In the genomic region with DNA sequence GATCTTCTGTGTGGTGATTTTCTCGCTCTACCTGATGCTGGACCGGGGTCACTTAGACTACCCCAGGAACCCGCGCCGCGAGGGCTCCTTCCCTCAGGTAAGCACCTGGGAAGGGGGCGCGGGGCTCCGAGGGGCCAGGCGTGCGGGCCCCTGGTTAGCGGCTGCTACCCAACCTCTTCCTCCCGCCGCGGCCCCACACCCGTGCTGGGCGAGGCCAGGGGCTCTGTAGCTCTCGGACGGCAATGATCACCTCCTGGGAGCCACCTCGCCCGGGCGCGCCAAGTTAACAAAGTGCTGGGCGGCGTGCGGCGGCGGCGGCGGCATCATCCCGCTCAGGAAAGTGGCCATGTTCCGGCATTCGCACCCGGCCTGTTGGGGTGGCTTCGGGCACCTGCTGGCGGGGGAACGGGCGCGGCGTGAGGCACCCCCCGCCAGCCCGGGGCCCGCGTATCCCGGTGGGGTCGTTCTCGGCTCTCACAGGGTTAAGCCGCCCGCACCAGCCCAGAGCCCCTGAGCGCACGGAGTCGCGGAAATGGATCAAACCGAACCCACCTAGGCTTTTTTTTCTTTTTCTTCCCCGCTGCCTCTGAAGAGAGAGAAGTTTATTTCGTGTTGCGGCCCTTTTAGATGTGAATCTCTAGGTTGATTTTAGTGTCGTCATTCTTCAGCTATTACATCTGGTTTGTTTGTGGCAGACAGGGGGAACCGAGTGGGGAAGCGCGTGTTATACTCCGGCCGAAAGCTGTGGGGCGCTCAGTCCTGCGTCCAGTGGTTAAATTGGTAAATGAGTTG, we compare ENCODE assay signal across 1 cellular context.
TF ChIP-seq lines count a peak whose summit lies in the region.

No MANE protein-coding gene starts in this region.

TF ChIP-seq in HEK293, 187 proteins besides CTCF, POLR2A, EP300 and RAD21 (continued from another document and continues in another):
- TF ChIP-seq ZNF561 (tag by site-specific recombination; IDR thresholded peaks at IDR 0.05; ENCODE audit: borderline replicate concordance) (no peak; the same call in 1 of the 2 replicates), ZNF555 (tag by site-specific recombination; conservative IDR thresholded peaks at IDR 0.05) (no peak), ZNF335 (tag by site-specific recombination; conservative IDR thresholded peaks at IDR 0.05) (peak; percentile 70; the same call in 1 of the 2 replicates), SP7 (tag by site-specific recombination; IDR thresholded peaks at IDR 0.05) (no peak), ZFP37 (tag by site-specific recombination; IDR thresholded peaks at IDR 0.05) (peak; percentile 24; the same call in 1 of the 2 replicates), GFI1B (tag by site-specific recombination; IDR thresholded peaks at IDR 0.05) (no peak), ZNF548 (tag by site-specific recombination; IDR thresholded peaks at IDR 0.05) (no peak), REPIN1 (tag by site-specific recombination; IDR thresholded peaks at IDR 0.05; ENCODE audit: low read depth) (no peak), MZF1 (tag by site-specific recombination; IDR thresholded peaks at IDR 0.05; ENCODE audit: borderline replicate concordance) (0 out of 2 replicates have a peak, but pooled peaks have one; percentile 45), ZBTB17 (tag by site-specific recombination; IDR thresholded peaks at IDR 0.05) (peak; percentile 38), ZNF121 (tag by site-specific recombination; IDR thresholded peaks at IDR 0.05) (no peak), ZXDB (tag by site-specific recombination; IDR thresholded peaks at IDR 0.05) (peak; percentile 18; the same call in 1 of the 2 replicates), EGR2 (tag by site-specific recombination; IDR thresholded peaks at IDR 0.05; ENCODE audit: low read depth) (no peak), ZBTB48 (tag by site-specific recombination; IDR thresholded peaks at IDR 0.05) (no peak; the same call in 1 of the 2 replicates), ZNF394 (tag by site-specific recombination; IDR thresholded peaks at IDR 0.05; ENCODE audit: borderline replicate concordance) (0 out of 2 replicates have a peak, but pooled peaks have one; percentile 10), ZNF366 (tag by site-specific recombination; conservative IDR thresholded peaks at IDR 0.05) (no peak; the same call in 1 of the 2 replicates), ZNF610 (tag by site-specific recombination; IDR thresholded peaks at IDR 0.05; ENCODE audit: borderline replicate concordance) (0 out of 2 replicates have a peak, but pooled peaks have one; percentile 44), ZNF132 (tag by site-specific recombination; IDR thresholded peaks at IDR 0.05; ENCODE audit: borderline replicate concordance) (no peak), ZNF341 (tag by site-specific recombination; IDR thresholded peaks at IDR 0.05; ENCODE audit: low read depth) (peak; percentile 29; the same call in 1 of the 2 replicates), ZNF558 (tag by site-specific recombination; IDR thresholded peaks at IDR 0.05) (no peak), ZNF707 (tag by site-specific recombination; IDR thresholded peaks at IDR 0.05) (no peak), ZNF214 (tag by site-specific recombination; IDR thresholded peaks at IDR 0.05; ENCODE audit: borderline replicate concordance) (no peak), ZNF350 (tag by site-specific recombination; IDR thresholded peaks at IDR 0.05) (no peak), ZSCAN23 (tag by site-specific recombination; IDR thresholded peaks at IDR 0.05) (no peak), ZNF777 (tag by site-specific recombination; IDR thresholded peaks at IDR 0.05; ENCODE audit: borderline replicate concordance) (no peak), ZNF521 (tag by site-specific recombination; IDR thresholded peaks at IDR 0.05) (no peak), ZNF654 (tag by site-specific recombination; IDR thresholded peaks at IDR 0.05; ENCODE audit: low read depth) (peak; percentile 37; the same call in 1 of the 2 replicates), ZNF202 (tag by site-specific recombination; IDR thresholded peaks at IDR 0.05; ENCODE audit: borderline replicate concordance) (no peak), KLF8 (tag by site-specific recombination; IDR thresholded peaks at IDR 0.05) (peak; percentile 39; the same call in 1 of the 2 replicates), ZNF514 (tag by site-specific recombination; IDR thresholded peaks at IDR 0.05) (no peak), SCRT1 (tag by site-specific recombination; IDR thresholded peaks at IDR 0.05; ENCODE audit: borderline replicate concordance) (no peak), ZNF768 (tag by site-specific recombination; IDR thresholded peaks at IDR 0.05) (no peak), ZNF837 (tag by site-specific recombination; IDR thresholded peaks at IDR 0.05) (no peak), ZIC2 (tag by site-specific recombination; IDR thresholded peaks at IDR 0.05) (no peak; the same call in none of the 2 replicates), ZNF311 (tag by site-specific recombination; IDR thresholded peaks at IDR 0.05; ENCODE audit: borderline replicate concordance) (no peak), OVOL3 (tag by site-specific recombination; IDR thresholded peaks at IDR 0.05) (no peak), ZNF114 (tag by site-specific recombination; IDR thresholded peaks at IDR 0.05) (no peak), GLIS1 (tag by site-specific recombination; IDR thresholded peaks at IDR 0.05) (peak; percentile 75), GLI4 (tag by site-specific recombination; IDR thresholded peaks at IDR 0.05) (no peak), ZNF324 (tag by site-specific recombination; IDR thresholded peaks at IDR 0.05) (0 out of 2 replicates have a peak, but pooled peaks have one; percentile 13)
- TF ChIP-seq, protein P1, sequence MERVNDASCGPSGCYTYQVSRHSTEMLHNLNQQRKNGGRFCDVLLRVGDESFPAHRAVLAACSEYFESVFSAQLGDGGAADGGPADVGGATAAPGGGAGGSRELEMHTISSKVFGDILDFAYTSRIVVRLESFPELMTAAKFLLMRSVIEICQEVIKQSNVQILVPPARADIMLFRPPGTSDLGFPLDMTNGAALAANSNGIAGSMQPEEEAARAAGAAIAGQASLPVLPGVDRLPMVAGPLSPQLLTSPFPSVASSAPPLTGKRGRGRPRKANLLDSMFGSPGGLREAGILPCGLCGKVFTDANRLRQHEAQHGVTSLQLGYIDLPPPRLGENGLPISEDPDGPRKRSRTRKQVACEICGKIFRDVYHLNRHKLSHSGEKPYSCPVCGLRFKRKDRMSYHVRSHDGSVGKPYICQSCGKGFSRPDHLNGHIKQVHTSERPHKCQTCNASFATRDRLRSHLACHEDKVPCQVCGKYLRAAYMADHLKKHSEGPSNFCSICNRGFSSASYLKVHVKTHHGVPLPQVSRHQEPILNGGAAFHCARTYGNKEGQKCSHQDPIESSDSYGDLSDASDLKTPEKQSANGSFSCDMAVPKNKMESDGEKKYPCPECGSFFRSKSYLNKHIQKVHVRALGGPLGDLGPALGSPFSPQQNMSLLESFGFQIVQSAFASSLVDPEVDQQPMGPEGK (tag by site-specific recombination; IDR thresholded peaks at IDR 0.05), result peak; percentile 47
- TF ChIP-seq, protein P2, sequence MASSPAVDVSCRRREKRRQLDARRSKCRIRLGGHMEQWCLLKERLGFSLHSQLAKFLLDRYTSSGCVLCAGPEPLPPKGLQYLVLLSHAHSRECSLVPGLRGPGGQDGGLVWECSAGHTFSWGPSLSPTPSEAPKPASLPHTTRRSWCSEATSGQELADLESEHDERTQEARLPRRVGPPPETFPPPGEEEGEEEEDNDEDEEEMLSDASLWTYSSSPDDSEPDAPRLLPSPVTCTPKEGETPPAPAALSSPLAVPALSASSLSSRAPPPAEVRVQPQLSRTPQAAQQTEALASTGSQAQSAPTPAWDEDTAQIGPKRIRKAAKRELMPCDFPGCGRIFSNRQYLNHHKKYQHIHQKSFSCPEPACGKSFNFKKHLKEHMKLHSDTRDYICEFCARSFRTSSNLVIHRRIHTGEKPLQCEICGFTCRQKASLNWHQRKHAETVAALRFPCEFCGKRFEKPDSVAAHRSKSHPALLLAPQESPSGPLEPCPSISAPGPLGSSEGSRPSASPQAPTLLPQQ (tag by site-specific recombination; IDR thresholded peaks at IDR 0.05), result peak; percentile 55; the same call in 1 of the 2 replicates
- TF ChIP-seq, protein P3, sequence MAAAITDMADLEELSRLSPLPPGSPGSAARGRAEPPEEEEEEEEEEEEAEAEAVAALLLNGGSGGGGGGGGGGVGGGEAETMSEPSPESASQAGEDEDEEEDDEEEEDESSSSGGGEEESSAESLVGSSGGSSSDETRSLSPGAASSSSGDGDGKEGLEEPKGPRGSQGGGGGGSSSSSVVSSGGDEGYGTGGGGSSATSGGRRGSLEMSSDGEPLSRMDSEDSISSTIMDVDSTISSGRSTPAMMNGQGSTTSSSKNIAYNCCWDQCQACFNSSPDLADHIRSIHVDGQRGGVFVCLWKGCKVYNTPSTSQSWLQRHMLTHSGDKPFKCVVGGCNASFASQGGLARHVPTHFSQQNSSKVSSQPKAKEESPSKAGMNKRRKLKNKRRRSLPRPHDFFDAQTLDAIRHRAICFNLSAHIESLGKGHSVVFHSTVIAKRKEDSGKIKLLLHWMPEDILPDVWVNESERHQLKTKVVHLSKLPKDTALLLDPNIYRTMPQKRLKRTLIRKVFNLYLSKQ (tag by site-specific recombination; IDR thresholded peaks at IDR 0.05; ENCODE audit: borderline replicate concordance), result no peak
- TF ChIP-seq, protein P4, sequence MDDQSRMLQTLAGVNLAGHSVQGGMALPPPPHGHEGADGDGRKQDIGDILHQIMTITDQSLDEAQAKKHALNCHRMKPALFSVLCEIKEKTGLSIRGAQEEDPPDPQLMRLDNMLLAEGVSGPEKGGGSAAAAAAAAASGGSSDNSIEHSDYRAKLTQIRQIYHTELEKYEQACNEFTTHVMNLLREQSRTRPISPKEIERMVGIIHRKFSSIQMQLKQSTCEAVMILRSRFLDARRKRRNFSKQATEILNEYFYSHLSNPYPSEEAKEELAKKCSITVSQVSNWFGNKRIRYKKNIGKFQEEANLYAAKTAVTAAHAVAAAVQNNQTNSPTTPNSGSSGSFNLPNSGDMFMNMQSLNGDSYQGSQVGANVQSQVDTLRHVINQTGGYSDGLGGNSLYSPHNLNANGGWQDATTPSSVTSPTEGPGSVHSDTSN (CRISPR knock-in tag; IDR thresholded peaks at IDR 0.05), result no peak
- TF ChIP-seq, protein P5, sequence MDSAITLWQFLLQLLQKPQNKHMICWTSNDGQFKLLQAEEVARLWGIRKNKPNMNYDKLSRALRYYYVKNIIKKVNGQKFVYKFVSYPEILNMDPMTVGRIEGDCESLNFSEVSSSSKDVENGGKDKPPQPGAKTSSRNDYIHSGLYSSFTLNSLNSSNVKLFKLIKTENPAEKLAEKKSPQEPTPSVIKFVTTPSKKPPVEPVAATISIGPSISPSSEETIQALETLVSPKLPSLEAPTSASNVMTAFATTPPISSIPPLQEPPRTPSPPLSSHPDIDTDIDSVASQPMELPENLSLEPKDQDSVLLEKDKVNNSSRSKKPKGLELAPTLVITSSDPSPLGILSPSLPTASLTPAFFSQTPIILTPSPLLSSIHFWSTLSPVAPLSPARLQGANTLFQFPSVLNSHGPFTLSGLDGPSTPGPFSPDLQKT (IDR thresholded peaks at IDR 0.05; ENCODE audit: borderline replicate concordance, low read depth, low read length), result no peak
- TF ChIP-seq, protein P6, sequence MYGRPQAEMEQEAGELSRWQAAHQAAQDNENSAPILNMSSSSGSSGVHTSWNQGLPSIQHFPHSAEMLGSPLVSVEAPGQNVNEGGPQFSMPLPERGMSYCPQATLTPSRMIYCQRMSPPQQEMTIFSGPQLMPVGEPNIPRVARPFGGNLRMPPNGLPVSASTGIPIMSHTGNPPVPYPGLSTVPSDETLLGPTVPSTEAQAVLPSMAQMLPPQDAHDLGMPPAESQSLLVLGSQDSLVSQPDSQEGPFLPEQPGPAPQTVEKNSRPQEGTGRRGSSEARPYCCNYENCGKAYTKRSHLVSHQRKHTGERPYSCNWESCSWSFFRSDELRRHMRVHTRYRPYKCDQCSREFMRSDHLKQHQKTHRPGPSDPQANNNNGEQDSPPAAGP (tag by site-specific recombination; IDR thresholded peaks at IDR 0.05), result peak; percentile 21; the same call in 1 of the 2 replicates
- TF ChIP-seq, protein P7, sequence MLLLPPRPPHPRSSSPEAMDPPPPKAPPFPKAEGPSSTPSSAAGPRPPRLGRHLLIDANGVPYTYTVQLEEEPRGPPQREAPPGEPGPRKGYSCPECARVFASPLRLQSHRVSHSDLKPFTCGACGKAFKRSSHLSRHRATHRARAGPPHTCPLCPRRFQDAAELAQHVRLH (tag by site-specific recombination; IDR thresholded peaks at IDR 0.05), result no peak
- TF ChIP-seq, protein P8, sequence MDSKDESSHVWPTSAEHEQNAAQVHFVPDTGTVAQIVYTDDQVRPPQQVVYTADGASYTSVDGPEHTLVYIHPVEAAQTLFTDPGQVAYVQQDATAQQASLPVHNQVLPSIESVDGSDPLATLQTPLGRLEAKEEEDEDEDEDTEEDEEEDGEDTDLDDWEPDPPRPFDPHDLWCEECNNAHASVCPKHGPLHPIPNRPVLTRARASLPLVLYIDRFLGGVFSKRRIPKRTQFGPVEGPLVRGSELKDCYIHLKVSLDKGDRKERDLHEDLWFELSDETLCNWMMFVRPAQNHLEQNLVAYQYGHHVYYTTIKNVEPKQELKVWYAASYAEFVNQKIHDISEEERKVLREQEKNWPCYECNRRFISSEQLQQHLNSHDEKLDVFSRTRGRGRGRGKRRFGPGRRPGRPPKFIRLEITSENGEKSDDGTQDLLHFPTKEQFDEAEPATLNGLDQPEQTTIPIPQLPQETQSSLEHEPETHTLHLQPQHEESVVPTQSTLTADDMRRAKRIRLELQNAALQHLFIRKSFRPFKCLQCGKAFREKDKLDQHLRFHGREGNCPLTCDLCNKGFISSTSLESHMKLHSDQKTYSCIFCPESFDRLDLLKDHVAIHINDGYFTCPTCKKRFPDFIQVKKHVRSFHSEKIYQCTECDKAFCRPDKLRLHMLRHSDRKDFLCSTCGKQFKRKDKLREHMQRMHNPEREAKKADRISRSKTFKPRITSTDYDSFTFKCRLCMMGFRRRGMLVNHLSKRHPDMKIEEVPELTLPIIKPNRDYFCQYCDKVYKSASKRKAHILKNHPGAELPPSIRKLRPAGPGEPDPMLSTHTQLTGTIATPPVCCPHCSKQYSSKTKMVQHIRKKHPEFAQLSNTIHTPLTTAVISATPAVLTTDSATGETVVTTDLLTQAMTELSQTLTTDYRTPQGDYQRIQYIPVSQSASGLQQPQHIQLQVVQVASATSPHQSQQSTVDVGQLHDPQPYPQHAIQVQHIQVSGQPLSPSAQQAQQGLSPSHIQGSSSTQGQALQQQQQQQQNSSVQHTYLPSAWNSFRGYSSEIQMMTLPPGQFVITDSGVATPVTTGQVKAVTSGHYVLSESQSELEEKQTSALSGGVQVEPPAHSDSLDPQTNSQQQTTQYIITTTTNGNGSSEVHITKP (tag by site-specific recombination; IDR thresholded peaks at IDR 0.05), result peak; percentile 52
